ENCODE assay signal across 3 cellular contexts in the genomic region with DNA sequence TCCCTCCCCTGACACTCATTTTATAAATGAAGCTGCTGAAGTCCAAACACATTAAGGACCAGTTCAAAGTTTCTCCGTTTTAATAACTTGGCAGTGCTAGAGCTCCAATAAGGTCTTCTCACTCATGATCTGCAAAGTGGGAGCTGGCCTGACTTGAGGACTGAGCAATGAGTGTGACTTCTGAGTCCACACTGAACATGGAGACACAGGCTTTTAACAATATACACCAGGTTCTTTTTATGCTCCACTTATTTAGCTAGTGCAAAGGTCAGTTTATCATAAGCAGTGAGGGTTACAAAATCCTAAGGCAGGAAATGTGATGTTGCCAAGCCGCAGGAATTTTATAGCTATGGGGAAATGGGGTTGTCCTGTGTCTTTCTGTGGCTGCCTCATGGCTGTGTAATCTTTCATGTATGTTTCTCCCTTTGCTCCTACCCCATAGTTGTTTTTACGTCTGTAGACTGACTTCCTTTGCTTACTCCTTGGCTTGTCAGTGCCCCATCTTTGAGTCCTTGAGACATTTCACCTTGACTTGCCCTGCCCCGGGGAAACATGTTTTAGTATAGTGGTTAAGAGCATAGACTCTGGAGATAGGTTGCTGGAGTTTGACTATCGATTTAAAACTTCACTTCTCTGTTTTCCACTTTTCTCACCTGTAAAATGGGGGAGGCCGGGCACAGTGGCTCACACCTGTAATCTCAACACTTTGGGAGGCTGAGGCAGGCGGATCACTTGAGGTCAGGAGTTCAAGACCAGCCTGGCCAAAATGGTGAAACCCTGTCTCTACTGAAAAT.
A peak's percentile ranks its signal among the peaks of the same experiment; 100 is the strongest.
TF ChIP-seq lines count a peak whose summit lies in the region.

No MANE protein-coding gene starts in this region.

TF ChIP-seq in A549, 52 proteins besides CTCF, POLR2A, EP300 and RAD21 (continues in another document):
- TF ChIP-seq GATA3 (IDR thresholded peaks at IDR 0.05; ENCODE audit: borderline replicate concordance): peak; percentile 92
- no peak for TF ChIP-seq ZSCAN20 (CRISPR knock-in tag; IDR thresholded peaks at IDR 0.05)
- TF ChIP-seq BCL3 (IDR thresholded peaks at IDR 0.05): peak; percentile 82; the same call in 2 of the 3 replicates
- no peak for TF ChIP-seq E2F6 (IDR thresholded peaks at IDR 0.05; ENCODE audit: borderline replicate concordance, low read depth)
- peak; percentile 24; the same call in 1 of the 2 replicates for TF ChIP-seq FOSB (CRISPR knock-in tag; IDR thresholded peaks at IDR 0.05)
- TF ChIP-seq CHD4 (IDR thresholded peaks at IDR 0.05; ENCODE audit: borderline replicate concordance): no peak
- TF ChIP-seq EHF (CRISPR knock-in tag; IDR thresholded peaks at IDR 0.05): peak; percentile 29; the same call in 1 of the 2 replicates
- TF ChIP-seq RCOR1 (IDR thresholded peaks at IDR 0.05; ENCODE audit: low read depth, low read length): no peak
- no peak for TF ChIP-seq TP53 (CRISPR knock-in tag; IDR thresholded peaks at IDR 0.05)
- TF ChIP-seq ATOH8 (CRISPR knock-in tag; IDR thresholded peaks at IDR 0.05; ENCODE audit: low read depth): no peak
- TF ChIP-seq TFCP2L1 (CRISPR knock-in tag; IDR thresholded peaks at IDR 0.05): no peak; the same call in 1 of the 2 replicates
- no peak for TF ChIP-seq CBX2 (IDR thresholded peaks at IDR 0.05; ENCODE audit: borderline replicate concordance, low read depth)
- TF ChIP-seq EHMT2 (IDR thresholded peaks at IDR 0.05; ENCODE audit: low read depth): no peak
- no peak for TF ChIP-seq RNF2 (IDR thresholded peaks at IDR 0.05; ENCODE audit: borderline replicate concordance, low read depth)
- 0 out of 2 replicates have a peak, but pooled peaks have one; percentile 7 for TF ChIP-seq HOXB5 (CRISPR knock-in tag; IDR thresholded peaks at IDR 0.05)
- no peak for TF ChIP-seq NFE2L2 (conservative IDR thresholded peaks at IDR 0.05; ENCODE audit: low read length)
- no peak for TF ChIP-seq NR3C1 (IDR thresholded peaks at IDR 0.05)
- TF ChIP-seq, protein P1, sequence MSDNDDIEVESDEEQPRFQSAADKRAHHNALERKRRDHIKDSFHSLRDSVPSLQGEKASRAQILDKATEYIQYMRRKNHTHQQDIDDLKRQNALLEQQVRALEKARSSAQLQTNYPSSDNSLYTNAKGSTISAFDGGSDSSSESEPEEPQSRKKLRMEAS (IDR thresholded peaks at IDR 0.05): peak; percentile 54; the same call in 1 of the 2 replicates
- peak; percentile 6 to 80; a peak in 3 of 5 replicates for TF ChIP-seq JUN (IDR thresholded peaks at IDR 0.05)

TF ChIP-seq in GM12878, 131 proteins besides CTCF, POLR2A, EP300 and RAD21:
- TF ChIP-seq SMC3 (IDR thresholded peaks at IDR 0.05; ENCODE audit: borderline replicate concordance, low read length) (no peak), PML (IDR thresholded peaks at IDR 0.05; ENCODE audit: low read length) (no peak), CREM (IDR thresholded peaks at IDR 0.05; ENCODE audit: low read depth) (no peak), DPF2 (IDR thresholded peaks at IDR 0.05) (no peak), KAT2A (conservative IDR thresholded peaks at IDR 0.05; ENCODE audit: control insufficient read depth, low read depth, low read length) (no peak), CBX5 (IDR thresholded peaks at IDR 0.05; ENCODE audit: low read depth) (no peak), NFIC (IDR thresholded peaks at IDR 0.05; ENCODE audit: low read depth, low read length) (no peak), POLR2AphosphoS2 (IDR thresholded peaks at IDR 0.05; ENCODE audit: low read depth, low read length) (no peak), SIN3A (IDR thresholded peaks at IDR 0.05; ENCODE audit: low read depth, low read length) (no peak), ESRRA (IDR thresholded peaks at IDR 0.05; ENCODE audit: low read length) (no peak), ZNF24 (IDR thresholded peaks at IDR 0.05) (no peak), RELB (IDR thresholded peaks at IDR 0.05; ENCODE audit: low read depth) (no peak), CBX3 (IDR thresholded peaks at IDR 0.05; ENCODE audit: borderline replicate concordance, low read depth) (no peak)
- TF ChIP-seq, protein P2, sequence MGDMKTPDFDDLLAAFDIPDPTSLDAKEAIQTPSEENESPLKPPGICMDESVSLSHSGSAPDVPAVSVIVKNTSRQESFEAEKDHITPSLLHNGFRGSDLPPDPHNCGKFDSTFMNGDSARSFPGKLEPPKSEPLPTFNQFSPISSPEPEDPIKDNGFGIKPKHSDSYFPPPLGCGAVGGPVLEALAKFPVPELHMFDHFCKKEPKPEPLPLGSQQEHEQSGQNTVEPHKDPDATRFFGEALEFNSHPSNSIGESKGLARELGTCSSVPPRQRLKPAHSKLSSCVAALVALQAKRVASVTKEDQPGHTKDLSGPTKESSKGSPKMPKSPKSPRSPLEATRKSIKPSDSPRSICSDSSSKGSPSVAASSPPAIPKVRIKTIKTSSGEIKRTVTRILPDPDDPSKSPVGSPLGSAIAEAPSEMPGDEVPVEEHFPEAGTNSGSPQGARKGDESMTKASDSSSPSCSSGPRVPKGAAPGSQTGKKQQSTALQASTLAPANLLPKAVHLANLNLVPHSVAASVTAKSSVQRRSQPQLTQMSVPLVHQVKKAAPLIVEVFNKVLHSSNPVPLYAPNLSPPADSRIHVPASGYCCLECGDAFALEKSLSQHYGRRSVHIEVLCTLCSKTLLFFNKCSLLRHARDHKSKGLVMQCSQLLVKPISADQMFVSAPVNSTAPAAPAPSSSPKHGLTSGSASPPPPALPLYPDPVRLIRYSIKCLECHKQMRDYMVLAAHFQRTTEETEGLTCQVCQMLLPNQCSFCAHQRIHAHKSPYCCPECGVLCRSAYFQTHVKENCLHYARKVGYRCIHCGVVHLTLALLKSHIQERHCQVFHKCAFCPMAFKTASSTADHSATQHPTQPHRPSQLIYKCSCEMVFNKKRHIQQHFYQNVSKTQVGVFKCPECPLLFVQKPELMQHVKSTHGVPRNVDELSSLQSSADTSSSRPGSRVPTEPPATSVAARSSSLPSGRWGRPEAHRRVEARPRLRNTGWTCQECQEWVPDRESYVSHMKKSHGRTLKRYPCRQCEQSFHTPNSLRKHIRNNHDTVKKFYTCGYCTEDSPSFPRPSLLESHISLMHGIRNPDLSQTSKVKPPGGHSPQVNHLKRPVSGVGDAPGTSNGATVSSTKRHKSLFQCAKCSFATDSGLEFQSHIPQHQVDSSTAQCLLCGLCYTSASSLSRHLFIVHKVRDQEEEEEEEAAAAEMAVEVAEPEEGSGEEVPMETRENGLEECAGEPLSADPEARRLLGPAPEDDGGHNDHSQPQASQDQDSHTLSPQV (IDR thresholded peaks at IDR 0.05): no peak
- TF ChIP-seq, protein P3, sequence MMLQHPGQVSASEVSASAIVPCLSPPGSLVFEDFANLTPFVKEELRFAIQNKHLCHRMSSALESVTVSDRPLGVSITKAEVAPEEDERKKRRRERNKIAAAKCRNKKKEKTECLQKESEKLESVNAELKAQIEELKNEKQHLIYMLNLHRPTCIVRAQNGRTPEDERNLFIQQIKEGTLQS (IDR thresholded peaks at IDR 0.05; ENCODE audit: borderline replicate concordance, extremely low read depth, low read depth, low read length): no peak

TF ChIP-seq in liver, 16 proteins besides CTCF, POLR2A, EP300 and RAD21:
- TF ChIP-seq EGR1 (IDR thresholded peaks at IDR 0.05; ENCODE audit: low read depth in 2 of 2) (no peak), YY1 (IDR thresholded peaks at IDR 0.05) (peak; percentile 82), RXRA (IDR thresholded peaks at IDR 0.05) (peak; percentile 61 to 78), FOXA2 (IDR thresholded peaks at IDR 0.05) (no peak), FOXA1 (IDR thresholded peaks at IDR 0.05) (no peak), HNF4G (IDR thresholded peaks at IDR 0.05) (peak; percentile 85), HNF4A (conservative IDR thresholded peaks at IDR 0.05) (peak; percentile 79 to 90), GABPA (IDR thresholded peaks at IDR 0.05 in 1 of 2, conservative IDR thresholded peaks at IDR 0.05 in 1 of 2) (peak in 1 of 2 donors; percentile 23), NR2F2 (IDR thresholded peaks at IDR 0.05) (peak; percentile 57), JUND (IDR thresholded peaks at IDR 0.05) (peak in 1 of 2 donors; percentile 63), SP1 (IDR thresholded peaks at IDR 0.05) (peak; percentile 95), TAF1 (conservative IDR thresholded peaks at IDR 0.05) (peak; percentile 58)
- TF ChIP-seq, protein P4, sequence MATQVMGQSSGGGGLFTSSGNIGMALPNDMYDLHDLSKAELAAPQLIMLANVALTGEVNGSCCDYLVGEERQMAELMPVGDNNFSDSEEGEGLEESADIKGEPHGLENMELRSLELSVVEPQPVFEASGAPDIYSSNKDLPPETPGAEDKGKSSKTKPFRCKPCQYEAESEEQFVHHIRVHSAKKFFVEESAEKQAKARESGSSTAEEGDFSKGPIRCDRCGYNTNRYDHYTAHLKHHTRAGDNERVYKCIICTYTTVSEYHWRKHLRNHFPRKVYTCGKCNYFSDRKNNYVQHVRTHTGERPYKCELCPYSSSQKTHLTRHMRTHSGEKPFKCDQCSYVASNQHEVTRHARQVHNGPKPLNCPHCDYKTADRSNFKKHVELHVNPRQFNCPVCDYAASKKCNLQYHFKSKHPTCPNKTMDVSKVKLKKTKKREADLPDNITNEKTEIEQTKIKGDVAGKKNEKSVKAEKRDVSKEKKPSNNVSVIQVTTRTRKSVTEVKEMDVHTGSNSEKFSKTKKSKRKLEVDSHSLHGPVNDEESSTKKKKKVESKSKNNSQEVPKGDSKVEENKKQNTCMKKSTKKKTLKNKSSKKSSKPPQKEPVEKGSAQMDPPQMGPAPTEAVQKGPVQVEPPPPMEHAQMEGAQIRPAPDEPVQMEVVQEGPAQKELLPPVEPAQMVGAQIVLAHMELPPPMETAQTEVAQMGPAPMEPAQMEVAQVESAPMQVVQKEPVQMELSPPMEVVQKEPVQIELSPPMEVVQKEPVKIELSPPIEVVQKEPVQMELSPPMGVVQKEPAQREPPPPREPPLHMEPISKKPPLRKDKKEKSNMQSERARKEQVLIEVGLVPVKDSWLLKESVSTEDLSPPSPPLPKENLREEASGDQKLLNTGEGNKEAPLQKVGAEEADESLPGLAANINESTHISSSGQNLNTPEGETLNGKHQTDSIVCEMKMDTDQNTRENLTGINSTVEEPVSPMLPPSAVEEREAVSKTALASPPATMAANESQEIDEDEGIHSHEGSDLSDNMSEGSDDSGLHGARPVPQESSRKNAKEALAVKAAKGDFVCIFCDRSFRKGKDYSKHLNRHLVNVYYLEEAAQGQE (IDR thresholded peaks at IDR 0.05): no peak
- TF ChIP-seq, protein P3 (IDR thresholded peaks at IDR 0.05): no peak
- TF ChIP-seq, protein P5, sequence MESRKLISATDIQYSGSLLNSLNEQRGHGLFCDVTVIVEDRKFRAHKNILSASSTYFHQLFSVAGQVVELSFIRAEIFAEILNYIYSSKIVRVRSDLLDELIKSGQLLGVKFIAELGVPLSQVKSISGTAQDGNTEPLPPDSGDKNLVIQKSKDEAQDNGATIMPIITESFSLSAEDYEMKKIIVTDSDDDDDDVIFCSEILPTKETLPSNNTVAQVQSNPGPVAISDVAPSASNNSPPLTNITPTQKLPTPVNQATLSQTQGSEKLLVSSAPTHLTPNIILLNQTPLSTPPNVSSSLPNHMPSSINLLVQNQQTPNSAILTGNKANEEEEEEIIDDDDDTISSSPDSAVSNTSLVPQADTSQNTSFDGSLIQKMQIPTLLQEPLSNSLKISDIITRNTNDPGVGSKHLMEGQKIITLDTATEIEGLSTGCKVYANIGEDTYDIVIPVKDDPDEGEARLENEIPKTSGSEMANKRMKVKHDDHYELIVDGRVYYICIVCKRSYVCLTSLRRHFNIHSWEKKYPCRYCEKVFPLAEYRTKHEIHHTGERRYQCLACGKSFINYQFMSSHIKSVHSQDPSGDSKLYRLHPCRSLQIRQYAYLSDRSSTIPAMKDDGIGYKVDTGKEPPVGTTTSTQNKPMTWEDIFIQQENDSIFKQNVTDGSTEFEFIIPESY (IDR thresholded peaks at IDR 0.05): peak; percentile 13
- TF ChIP-seq, protein P1 (IDR thresholded peaks at IDR 0.05): peak; percentile 31
